In genomic region chr10:30510184-30510931, GRCh38 we compare ENCODE assay signal across 8 cellular contexts.
DNase-seq lines count a peak whose midpoint lies in the region; ATAC-seq, FAIRE-seq and TF ChIP-seq lines count a peak whose summit lies in the region.
"Had no signal": no experiment of that assay in that cellular context is flagged by ENCODE, and none has a peak within 500 bp of the region (broad histone marks: within the 10 kb centered on the region; RNA-seq: fewer than 3 reads in every experiment).

No MANE protein-coding gene starts in this region.

- in situ Hi-C loops in GM13977 (cut with MboI; ENCODE audit: low pct_unique_long_range_greater_than_20kb, low sequenced_read_pairs, unreplicated experiment) = no loop called here

- H3K9me3 ChIP-seq in MG63 = no peaks in the 10 kb centered on the region

- FAIRE-seq in bronchial epithelial cell (lab: Jason Lieb, UNC) = no peak
- FAIRE-seq: TTC549 had no signal

- TF ChIP-seq CTCF in GM13977 (IDR thresholded peaks at IDR 0.05; ENCODE audit: extremely low read depth, insufficient read depth, missing control alignments) (no peak), bronchial epithelial cell (IDR thresholded peaks at IDR 0.05; ENCODE audit: insufficient read depth, low read length, severe bottlenecking) (no peak)

- H3K36me3 ChIP-seq in MG63 = no peaks in the 10 kb centered on the region
- H3K36me3 ChIP-seq in bronchial epithelial cell (ENCODE audit: control insufficient read depth, insufficient read depth, low read length) = no peaks in the 10 kb centered on the region

- H3K27me3 ChIP-seq in MG63 (peaks cover 2% of the 10 kb centered on the region; the same call in 1 of the 2 replicates), bronchial epithelial cell (ENCODE audit: control insufficient read depth, insufficient read depth, low read length) (peaks cover 3% of the 10 kb centered on the region)

- no peak overlapping the region for H3K4me3 ChIP-seq in MG63
- no peak overlapping the region for H3K4me3 ChIP-seq in bronchial epithelial cell (ENCODE audit: low read depth, low read length)

- DNase-seq in GM13977 (ENCODE audit: low spot score) = peak; percentile 47
- peak; percentile 81 for DNase-seq in MG63
- peak; percentile 75 for DNase-seq in bronchial epithelial cell (ENCODE audit: low read depth)
- peak; percentile 32 to 33 for DNase-seq in stimulated activated CD4-positive, alpha-beta T cell treated with anti-CD3 and anti-CD28 coated beads, Interleukin-2, amount 100 ng/mL, for 24 hours
- no peak for DNase-seq in NCI-H345 (lab: John Stamatoyannopoulos, UW)
- DNase-seq in NCI-H82 (lab: John Stamatoyannopoulos, UW) = no peak

- peak; percentile 90 for ATAC-seq in GM21723 (IDR thresholded peaks at IDR 0.05; ENCODE audit: unreplicated experiment)

Comparison
In these comparisons a context has a peak if more than half of its experiments do, and no peak if none do; other contexts are left out.
1. DNase-seq: peak in GM13977 (single experiment), MG63 (single experiment), bronchial epithelial cell (single experiment) and stimulated activated CD4-positive, alpha-beta T cell treated with anti-CD3 and anti-CD28 coated beads, Interleukin-2, amount 100 ng/mL, for 24 hours (2 of 2); none in NCI-H345 (single experiment) and NCI-H82 (single experiment).